8 cellular contexts compared by ENCODE assay signal in genomic region chr7:11831727-11832495, GRCh38. TPM values are rescaled to one million over a fixed set of nuclear protein-coding genes. Genes with fewer than 3 reads are reported as not detected.
DNase-seq lines count a peak whose midpoint lies in the region; ATAC-seq, FAIRE-seq and TF ChIP-seq lines count a peak whose summit lies in the region.

A gene with protein sequence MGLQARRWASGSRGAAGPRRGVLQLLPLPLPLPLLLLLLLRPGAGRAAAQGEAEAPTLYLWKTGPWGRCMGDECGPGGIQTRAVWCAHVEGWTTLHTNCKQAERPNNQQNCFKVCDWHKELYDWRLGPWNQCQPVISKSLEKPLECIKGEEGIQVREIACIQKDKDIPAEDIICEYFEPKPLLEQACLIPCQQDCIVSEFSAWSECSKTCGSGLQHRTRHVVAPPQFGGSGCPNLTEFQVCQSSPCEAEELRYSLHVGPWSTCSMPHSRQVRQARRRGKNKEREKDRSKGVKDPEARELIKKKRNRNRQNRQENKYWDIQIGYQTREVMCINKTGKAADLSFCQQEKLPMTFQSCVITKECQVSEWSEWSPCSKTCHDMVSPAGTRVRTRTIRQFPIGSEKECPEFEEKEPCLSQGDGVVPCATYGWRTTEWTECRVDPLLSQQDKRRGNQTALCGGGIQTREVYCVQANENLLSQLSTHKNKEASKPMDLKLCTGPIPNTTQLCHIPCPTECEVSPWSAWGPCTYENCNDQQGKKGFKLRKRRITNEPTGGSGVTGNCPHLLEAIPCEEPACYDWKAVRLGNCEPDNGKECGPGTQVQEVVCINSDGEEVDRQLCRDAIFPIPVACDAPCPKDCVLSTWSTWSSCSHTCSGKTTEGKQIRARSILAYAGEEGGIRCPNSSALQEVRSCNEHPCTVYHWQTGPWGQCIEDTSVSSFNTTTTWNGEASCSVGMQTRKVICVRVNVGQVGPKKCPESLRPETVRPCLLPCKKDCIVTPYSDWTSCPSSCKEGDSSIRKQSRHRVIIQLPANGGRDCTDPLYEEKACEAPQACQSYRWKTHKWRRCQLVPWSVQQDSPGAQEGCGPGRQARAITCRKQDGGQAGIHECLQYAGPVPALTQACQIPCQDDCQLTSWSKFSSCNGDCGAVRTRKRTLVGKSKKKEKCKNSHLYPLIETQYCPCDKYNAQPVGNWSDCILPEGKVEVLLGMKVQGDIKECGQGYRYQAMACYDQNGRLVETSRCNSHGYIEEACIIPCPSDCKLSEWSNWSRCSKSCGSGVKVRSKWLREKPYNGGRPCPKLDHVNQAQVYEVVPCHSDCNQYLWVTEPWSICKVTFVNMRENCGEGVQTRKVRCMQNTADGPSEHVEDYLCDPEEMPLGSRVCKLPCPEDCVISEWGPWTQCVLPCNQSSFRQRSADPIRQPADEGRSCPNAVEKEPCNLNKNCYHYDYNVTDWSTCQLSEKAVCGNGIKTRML (N-terminal part only) (minus strand): TSS chr7:11832198. CDS start chr7:11831946, 252 bp downstream.

- H3K9me3 ChIP-seq in HUES64 (ENCODE audit: insufficient read depth, low read depth, low read length), result no peaks in the 10 kb centered on the region
- no peaks in the 10 kb centered on the region for H3K9me3 ChIP-seq in ectodermal cell (ENCODE audit: control insufficient read depth, low read length)
- no peaks in the 10 kb centered on the region for H3K9me3 ChIP-seq in lower lobe of right lung

- H3K4me3 ChIP-seq in HUES64 (ENCODE audit: low read length) (peak within 1 kb of the TSS; percentile 83), ectodermal cell (ENCODE audit: insufficient read depth, low read depth, low read length) (peak within 1 kb of the TSS; percentile 53), lower lobe of right lung (peak within 1 kb of the TSS; percentile 61)

- no peak for FAIRE-seq in GM18507 (lab: Jason Lieb, UNC)

- H3K36me3 ChIP-seq in HUES64 (ENCODE audit: insufficient read depth, low read length) (no peaks in the 10 kb centered on the region), ectodermal cell (ENCODE audit: control insufficient read depth, insufficient read depth, low read length) (no peaks in the 10 kb centered on the region), lower lobe of right lung (no peaks in the 10 kb centered on the region)

- peaks cover 25% of the 10 kb centered on the region for H3K27me3 ChIP-seq in HUES64 (ENCODE audit: insufficient read depth, low read length)
- peaks cover 27% of the 10 kb centered on the region for H3K27me3 ChIP-seq in ectodermal cell (ENCODE audit: control insufficient read depth, insufficient read depth, low read length, poor library complexity, severe bottlenecking)
- H3K27me3 ChIP-seq in lower lobe of right lung (ENCODE audit: low read depth), result no peaks in the 10 kb centered on the region

- peak within 1 kb of the TSS; percentile 69 for H3K9ac ChIP-seq in HUES64 (ENCODE audit: low read depth, low read length)

- ATAC-seq in lower lobe of right lung (peak; percentile 93 to 96), HG02571 (IDR thresholded peaks at IDR 0.05; ENCODE audit: unreplicated experiment) (no peak)

- TF ChIP-seq CTCF in lower lobe of right lung (IDR thresholded peaks at IDR 0.05), result no peak

- WGBS in HUES64, result 3% methylated on average over 62 of the region's 62 CpGs
- WGBS in ectodermal cell, 2 experiments, result 2% methylated on average over 62 of the region's 62 CpGs

- DNase-seq in AG08396 (ENCODE audit: low spot score), result peak; percentile 75
- peak; percentile 1 for DNase-seq in GM18507 (ENCODE audit: extremely low spot score, insufficient read length, low read depth)
- peak; percentile 83 for DNase-seq in SHP77 treated with DMSO at 0.1 percent for 48 hours (lab: John Stamatoyannopoulos, UW)
- peak; percentile 64 for DNase-seq in lower lobe of right lung
- peak; percentile 50 for DNase-seq in superior temporal gyrus (ENCODE audit: extremely low spot score)

- H3K4me1 ChIP-seq in HUES64 (ENCODE audit: insufficient read depth, low read length) (peaks cover 22% of the 10 kb centered on the region), ectodermal cell (ENCODE audit: control insufficient read depth, insufficient read depth, low read length) (peaks cover 9% of the 10 kb centered on the region), lower lobe of right lung (peaks cover 7% of the 10 kb centered on the region)

- H3K27ac ChIP-seq in HUES64 (ENCODE audit: low read depth, low read length) (peak within 1 kb of the TSS; percentile 46; the same call in 1 of the 2 replicates), ectodermal cell (ENCODE audit: insufficient read depth, low read depth, low read length, poor library complexity, severe bottlenecking) (peak within 1 kb of the TSS; percentile 46), lower lobe of right lung (peak within 1 kb of the TSS; percentile 66)

- intact Hi-C loops in lower lobe of right lung (cut with DNase I), result no loop called here

RNA-seq across cellular contexts. Expression of the gene that starts here (rescaled TPM):
- 1.0 TPM for polyA plus RNA-seq in HUES64 (2013, experiment 1 of 2)
- polyA plus RNA-seq in HUES64 (2013, experiment 2 of 2), result 1.7 TPM
- polyA plus RNA-seq in ectodermal cell (2013, experiment 1 of 4), result 0.69 TPM
- polyA plus RNA-seq in ectodermal cell (2013, experiment 2 of 4), result 0.39 TPM
- polyA plus RNA-seq in ectodermal cell (2013, experiment 3 of 4), result 0.75 TPM
- polyA plus RNA-seq in ectodermal cell (2013, experiment 4 of 4), result 1.1 TPM
- 7.2 TPM for total RNA-seq in lower lobe of right lung

Comparison
In these comparisons a context has a peak if more than half of its experiments do, and no peak if none do; other contexts are left out.
1. DNase-seq: peak in every context shown above with its lines; median percentile 83 in SHP77 treated with DMSO at 0.1 percent for 48 hours; 75 in AG08396; 64 in lower lobe of right lung; 50 in superior temporal gyrus; 1 in GM18507.